Comparison of ENCODE assay signal across 36 cellular contexts in the genomic region with DNA sequence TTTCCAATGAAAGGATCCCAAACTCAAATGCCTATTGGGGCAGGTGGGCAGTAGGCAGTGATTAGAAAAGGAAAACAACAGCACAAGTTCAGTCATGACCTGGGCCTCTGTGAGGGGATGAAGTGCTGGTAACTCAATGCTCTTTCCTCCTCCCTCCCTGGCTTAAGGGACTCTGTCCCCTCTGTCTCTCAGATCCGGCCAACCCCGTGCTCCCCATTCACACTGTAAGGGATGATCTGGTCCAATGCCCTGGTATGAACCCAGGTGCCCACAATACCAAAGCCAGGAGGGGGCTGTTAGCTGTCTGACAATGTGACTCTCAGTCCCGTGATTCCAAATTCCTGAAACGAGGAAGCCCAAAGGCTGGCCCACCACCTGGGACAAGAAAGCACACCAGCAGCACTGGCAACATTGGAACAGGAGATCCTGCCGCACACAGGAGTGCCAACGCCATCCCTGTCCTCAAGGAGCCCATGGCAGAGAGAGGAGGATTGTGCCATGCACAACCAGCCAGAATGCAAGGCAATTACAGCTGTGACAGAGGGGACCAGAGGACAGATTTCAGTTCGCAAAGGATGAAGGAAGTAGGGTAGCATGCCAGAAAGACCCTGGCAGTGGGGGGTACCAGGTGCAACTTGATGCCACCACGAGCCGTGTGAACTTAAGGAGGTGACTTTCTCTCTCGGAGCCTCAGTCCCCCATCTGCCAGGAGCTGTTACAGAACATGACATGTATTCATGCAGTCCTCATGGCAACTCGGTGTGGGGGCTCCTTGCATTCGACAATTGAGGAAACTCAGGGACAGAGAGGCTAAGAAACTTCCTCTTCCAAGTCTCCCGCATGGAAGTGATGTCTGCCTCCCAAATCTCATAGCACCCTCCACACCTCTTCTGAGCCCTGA. TPM values are rescaled to one million over a fixed set of nuclear protein-coding genes. Genes with fewer than 3 reads are reported as not detected.
"Had no signal": no experiment of that assay in that cellular context is flagged by ENCODE, and none has a peak within 500 bp of the region (broad histone marks: within the 10 kb centered on the region; RNA-seq: fewer than 3 reads in every experiment).

No MANE protein-coding gene starts in this region.

- H3K4me1 ChIP-seq: Peyer's patch, SJSA1 had no signal

- DNase-seq: activated CD4-positive, alpha-beta T cell treated with anti-CD3 and anti-CD28 coated beads for 36 hours; activated CD4-positive, alpha-beta T cell treated with anti-CD3 and anti-CD28 coated beads, Interleukin-2, amount 10 ng/mL, durations not matched to agents 7 days and 5 days; activated CD4-positive, alpha-beta T cell treated with anti-CD3 and anti-CD28 coated beads, Interleukin-2, amount 50 U/mL, for 48 hours; activated CD8-positive, alpha-beta memory T cell treated with anti-CD3 and anti-CD28 coated beads, Interleukin-2, amount 10 ng/mL, durations not matched to agents 7 days and 5 days; activated effector memory CD4-positive, alpha-beta T cell treated with anti-CD3 and anti-CD28 coated beads, Interleukin-2, amount 50 U/mL, for 16 hours; activated naive CD4-positive, alpha-beta T cell; activated naive CD4-positive, alpha-beta T cell treated with anti-CD3 and anti-CD28 coated beads, Interleukin-2, amount 50 U/mL, for 16 hours; activated naive CD8-positive, alpha-beta T cell treated with anti-CD3 and anti-CD28 coated beads for 36 hours; activated T-cell treated with anti-CD3 and anti-CD28 coated beads, Interleukin-2, amount 50 U/mL, for 1 hour; activated T-cell treated with anti-CD3 and anti-CD28 coated beads, Interleukin-2, amount 50 U/mL, for 72 hours; amniotic stem cell; aorta; brain microvascular endothelial cell; NCI-H1092 treated with DMSO at 0.1 percent for 48 hours; NCI-H1417; NCI-H187 treated with DMSO at 0.1 percent for 48 hours; NCI-H2081; NCI-H345; NCI-H526; NCI-H748 treated with DMSO at 0.1 percent for 48 hours; NK-92 treated with Interleukin-12 subunit alpha and Interleukin-12 subunit beta, amount 100 ng/mL, for 24 hours; PC-3; Peyer's patch; RPMI8226; SHP77; SK-N-SH had no signal

- H3K27me3 Mint-ChIP-seq: activated CD4-positive, alpha-beta T cell treated with anti-CD3 and anti-CD28 coated beads, Interleukin-2, amount 10 ng/mL, durations not matched to agents 7 days and 5 days; activated CD8-positive, alpha-beta memory T cell treated with anti-CD3 and anti-CD28 coated beads, Interleukin-2, amount 10 ng/mL, durations not matched to agents 7 days and 5 days had no signal

- FAIRE-seq: K562, TTC549 had no signal

- H3K27me3 ChIP-seq: brain microvascular endothelial cell, Peyer's patch, SJSA1 had no signal

- H3K4me3 ChIP-seq: K562, Peyer's patch, SJSA1 had no signal

- H3K36me3 Mint-ChIP-seq: activated CD8-positive, alpha-beta memory T cell treated with anti-CD3 and anti-CD28 coated beads, Interleukin-2, amount 10 ng/mL, durations not matched to agents 7 days and 5 days; activated naive CD8-positive, alpha-beta T cell treated with anti-CD3 and anti-CD28 coated beads for 36 hours; WTC11 had no signal

- H3K27ac Mint-ChIP-seq: activated CD4-positive, alpha-beta T cell treated with anti-CD3 and anti-CD28 coated beads for 36 hours; activated CD4-positive, alpha-beta T cell treated with anti-CD3 and anti-CD28 coated beads, Interleukin-2, amount 10 ng/mL, durations not matched to agents 7 days and 5 days; activated CD8-positive, alpha-beta memory T cell treated with anti-CD3 and anti-CD28 coated beads, Interleukin-2, amount 10 ng/mL, durations not matched to agents 7 days and 5 days; activated naive CD8-positive, alpha-beta T cell treated with anti-CD3 and anti-CD28 coated beads for 36 hours; activated T-cell treated with anti-CD3 and anti-CD28 coated beads, Interleukin-2, amount 50 U/mL, for 72 hours; activated T-helper 17 cell treated with anti-CD3 and anti-CD28 coated beads, Interleukin-2, amount 50 U/mL, for 72 hours; T-helper 1 cell treated with Interleukin-12 subunit alpha and Interleukin-12 subunit beta and Interleukin-4 antibody, amounts not matched to agents 30 μg/mL and 1 μg/mL, for 36 hours; T-helper 2 cell treated with Interferon-gamma antibody and Interleukin-4, amounts not matched to agents 5 μg/mL and 100 μg/mL, for 36 hours; WTC11 had no signal

- ATAC-seq: activated CD4-positive, alpha-beta T cell treated with anti-CD3 and anti-CD28 coated beads for 36 hours; activated CD4-positive, CD25-positive, alpha-beta regulatory T cell treated with anti-CD3 and anti-CD28 coated beads, Interleukin-2, amount 50 U/mL, for 24 hours; activated CD8-positive, alpha-beta memory T cell treated with anti-CD3 and anti-CD28 coated beads, Interleukin-2, amount 10 ng/mL, durations not matched to agents 7 days and 5 days; activated T-cell treated with anti-CD3 and anti-CD28 coated beads, Interleukin-2, amount 50 U/mL, for 72 hours; activated T-helper 17 cell treated with anti-CD3 and anti-CD28 coated beads, Interleukin-2, amount 50 U/mL, for 72 hours; K562; PC-3; WTC11 had no signal

- H3K9ac ChIP-seq: SK-N-SH had no signal

- H3K27ac ChIP-seq: brain microvascular endothelial cell, Peyer's patch, SJSA1 had no signal

- H3K4me2 ChIP-seq: SK-N-SH had no signal

- H3K9me3 Mint-ChIP-seq: T-helper 1 cell treated with Interleukin-12 subunit alpha and Interleukin-12 subunit beta and Interleukin-4 antibody, amounts not matched to agents 30 μg/mL and 1 μg/mL, for 36 hours; T-helper 2 cell treated with Interferon-gamma antibody and Interleukin-4, amounts not matched to agents 5 μg/mL and 100 μg/mL, for 36 hours had no signal

- H3K36me3 ChIP-seq: brain microvascular endothelial cell, Peyer's patch, SJSA1 had no signal

- H3K9me3 ChIP-seq: SK-N-SH had no signal

- H3K4me3 Mint-ChIP-seq: activated CD4-positive, alpha-beta T cell treated with anti-CD3 and anti-CD28 coated beads for 36 hours; activated CD4-positive, alpha-beta T cell treated with anti-CD3 and anti-CD28 coated beads, Interleukin-2, amount 10 ng/mL, durations not matched to agents 7 days and 5 days; activated CD8-positive, alpha-beta memory T cell treated with anti-CD3 and anti-CD28 coated beads, Interleukin-2, amount 10 ng/mL, durations not matched to agents 7 days and 5 days; activated naive CD8-positive, alpha-beta T cell treated with anti-CD3 and anti-CD28 coated beads for 36 hours; activated T-cell treated with anti-CD3 and anti-CD28 coated beads, Interleukin-2, amount 50 U/mL, for 72 hours; activated T-helper 17 cell treated with anti-CD3 and anti-CD28 coated beads, Interleukin-2, amount 50 U/mL, for 72 hours; central memory CD8-positive, alpha-beta T cell; T-helper 1 cell treated with Interleukin-12 subunit alpha and Interleukin-12 subunit beta and Interleukin-4 antibody, amounts not matched to agents 30 μg/mL and 1 μg/mL, for 36 hours; T-helper 2 cell treated with Interferon-gamma antibody and Interleukin-4, amounts not matched to agents 5 μg/mL and 100 μg/mL, for 36 hours; WTC11 had no signal

- H3K4me1 Mint-ChIP-seq: activated CD4-positive, alpha-beta T cell treated with anti-CD3 and anti-CD28 coated beads for 36 hours; activated CD4-positive, alpha-beta T cell treated with anti-CD3 and anti-CD28 coated beads, Interleukin-2, amount 10 ng/mL, durations not matched to agents 7 days and 5 days; activated CD8-positive, alpha-beta memory T cell treated with anti-CD3 and anti-CD28 coated beads, Interleukin-2, amount 10 ng/mL, durations not matched to agents 7 days and 5 days; activated naive CD8-positive, alpha-beta T cell treated with anti-CD3 and anti-CD28 coated beads for 36 hours; activated T-helper 17 cell treated with anti-CD3 and anti-CD28 coated beads, Interleukin-2, amount 50 U/mL, for 72 hours; central memory CD8-positive, alpha-beta T cell; WTC11 had no signal

RNA-seq across cellular contexts. Expression of gene SERPINA3, which starts 37.6 kb away (rescaled TPM):
- total RNA-seq: activated CD4-positive, alpha-beta T cell treated with anti-CD3 and anti-CD28 coated beads for 36 hours; activated CD4-positive, alpha-beta T cell treated with anti-CD3 and anti-CD28 coated beads, Interleukin-2, amount 10 ng/mL, durations not matched to agents 7 days and 5 days; activated CD8-positive, alpha-beta memory T cell treated with anti-CD3 and anti-CD28 coated beads, Interleukin-2, amount 10 ng/mL, durations not matched to agents 7 days and 5 days; activated naive CD8-positive, alpha-beta T cell treated with anti-CD3 and anti-CD28 coated beads for 36 hours; activated T-cell treated with anti-CD3 and anti-CD28 coated beads, Interleukin-2, amount 50 U/mL, for 72 hours; activated T-helper 17 cell treated with anti-CD3 and anti-CD28 coated beads, Interleukin-2, amount 50 U/mL, for 72 hours; NCI-H460; PC-3 had no signal
- polyA plus RNA-seq: K562 had no signal
